ENCODE assay signal across 7 cellular contexts in the genomic region with DNA sequence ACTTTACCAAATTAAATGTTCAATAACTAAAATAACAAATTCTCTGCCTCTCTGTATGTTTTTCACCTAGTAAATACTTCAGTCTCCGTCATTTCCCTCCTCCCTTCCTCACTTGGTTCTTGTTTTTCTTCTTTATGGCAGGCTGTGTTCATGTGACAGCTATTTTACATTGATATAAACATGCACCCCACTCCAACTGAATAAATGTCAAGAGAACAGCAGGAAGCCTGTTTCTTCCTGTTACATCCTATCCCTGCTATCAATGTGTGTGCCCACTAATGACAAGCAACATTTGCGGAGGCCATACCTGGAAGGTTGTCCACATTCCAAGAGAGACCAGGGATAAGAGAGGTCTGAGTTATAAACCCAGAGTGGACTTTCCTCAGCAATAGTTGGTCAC.
"Had no signal": no experiment of that assay in that cellular context is flagged by ENCODE, and none has a peak within 500 bp of the region (broad histone marks: within the 10 kb centered on the region; RNA-seq: fewer than 3 reads in every experiment).

No MANE protein-coding gene starts in this region.

- DNase-seq: H7, HFFc6, IMR-90 had no signal

- ATAC-seq: GM23338, HCT116 had no signal

- H3K4me3 ChIP-seq: GM23338, HAP-1 had no signal

- H3K27ac Mint-ChIP-seq: GM23338, HFFc6 had no signal

- H3K4me3 Mint-ChIP-seq: GM23338, HFFc6 had no signal

- H3K9me3 ChIP-seq: HAP-1 had no signal

- H2AFZ ChIP-seq: GM23338 had no signal

- H3K36me3 ChIP-seq: HAP-1 had no signal

- FAIRE-seq: HTR-8/SVneo had no signal

- H3K4me1 ChIP-seq: HAP-1 had no signal

- H3K4me2 ChIP-seq: GM23338 had no signal
